1 cellular context compared by ENCODE assay signal in the genomic region with DNA sequence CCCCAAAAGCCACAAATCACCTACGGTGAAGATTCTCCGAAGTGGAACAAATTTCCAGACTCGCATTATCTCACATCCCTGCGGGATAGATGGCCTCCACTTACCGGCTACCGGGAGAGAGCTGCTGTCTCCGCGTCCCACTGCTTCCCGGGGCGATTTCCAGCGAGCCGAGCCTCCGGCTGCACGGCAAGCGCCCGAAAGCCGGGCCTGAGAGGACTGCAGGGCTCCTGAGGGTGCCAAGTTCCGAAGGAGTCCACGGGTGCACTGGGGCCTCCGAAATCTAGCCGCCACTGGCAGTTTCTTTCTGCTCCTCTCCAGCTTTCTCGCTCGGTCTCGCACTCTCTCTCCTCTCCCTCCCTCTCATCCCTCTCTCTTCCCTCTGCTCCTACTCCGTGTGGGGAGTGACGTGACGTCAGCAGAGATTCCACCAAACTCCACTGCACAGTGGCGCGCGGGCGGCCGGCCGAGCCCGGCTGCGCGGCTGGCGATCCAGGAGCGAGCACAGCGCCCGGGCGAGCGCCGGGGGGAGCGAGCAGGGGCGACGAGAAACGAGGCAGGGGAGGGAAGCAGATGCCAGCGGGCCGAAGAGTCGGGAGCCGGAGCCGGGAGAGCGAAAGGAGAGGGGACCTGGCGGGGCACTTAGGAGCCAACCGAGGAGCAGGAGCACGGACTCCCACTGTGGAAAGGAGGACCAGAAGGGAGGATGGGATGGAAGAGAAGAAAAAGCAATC.
TF ChIP-seq lines count a peak whose summit lies in the region.

No MANE protein-coding gene starts in this region.

TF ChIP-seq in HEK293, 187 proteins besides CTCF, POLR2A, EP300 and RAD21 (continued from another document and continues in another):
- TF ChIP-seq, protein P1, sequence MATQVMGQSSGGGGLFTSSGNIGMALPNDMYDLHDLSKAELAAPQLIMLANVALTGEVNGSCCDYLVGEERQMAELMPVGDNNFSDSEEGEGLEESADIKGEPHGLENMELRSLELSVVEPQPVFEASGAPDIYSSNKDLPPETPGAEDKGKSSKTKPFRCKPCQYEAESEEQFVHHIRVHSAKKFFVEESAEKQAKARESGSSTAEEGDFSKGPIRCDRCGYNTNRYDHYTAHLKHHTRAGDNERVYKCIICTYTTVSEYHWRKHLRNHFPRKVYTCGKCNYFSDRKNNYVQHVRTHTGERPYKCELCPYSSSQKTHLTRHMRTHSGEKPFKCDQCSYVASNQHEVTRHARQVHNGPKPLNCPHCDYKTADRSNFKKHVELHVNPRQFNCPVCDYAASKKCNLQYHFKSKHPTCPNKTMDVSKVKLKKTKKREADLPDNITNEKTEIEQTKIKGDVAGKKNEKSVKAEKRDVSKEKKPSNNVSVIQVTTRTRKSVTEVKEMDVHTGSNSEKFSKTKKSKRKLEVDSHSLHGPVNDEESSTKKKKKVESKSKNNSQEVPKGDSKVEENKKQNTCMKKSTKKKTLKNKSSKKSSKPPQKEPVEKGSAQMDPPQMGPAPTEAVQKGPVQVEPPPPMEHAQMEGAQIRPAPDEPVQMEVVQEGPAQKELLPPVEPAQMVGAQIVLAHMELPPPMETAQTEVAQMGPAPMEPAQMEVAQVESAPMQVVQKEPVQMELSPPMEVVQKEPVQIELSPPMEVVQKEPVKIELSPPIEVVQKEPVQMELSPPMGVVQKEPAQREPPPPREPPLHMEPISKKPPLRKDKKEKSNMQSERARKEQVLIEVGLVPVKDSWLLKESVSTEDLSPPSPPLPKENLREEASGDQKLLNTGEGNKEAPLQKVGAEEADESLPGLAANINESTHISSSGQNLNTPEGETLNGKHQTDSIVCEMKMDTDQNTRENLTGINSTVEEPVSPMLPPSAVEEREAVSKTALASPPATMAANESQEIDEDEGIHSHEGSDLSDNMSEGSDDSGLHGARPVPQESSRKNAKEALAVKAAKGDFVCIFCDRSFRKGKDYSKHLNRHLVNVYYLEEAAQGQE (tag by site-specific recombination; IDR thresholded peaks at IDR 0.05): peak; percentile 41
- peak; percentile 26; the same call in 1 of the 2 replicates for TF ChIP-seq ZNF2 (tag by site-specific recombination; IDR thresholded peaks at IDR 0.05)
- no peak for TF ChIP-seq KLF16 (tag by site-specific recombination; IDR thresholded peaks at IDR 0.05)
- no peak for TF ChIP-seq SCRT1 (tag by site-specific recombination; IDR thresholded peaks at IDR 0.05; ENCODE audit: borderline replicate concordance)
- TF ChIP-seq, protein P2, sequence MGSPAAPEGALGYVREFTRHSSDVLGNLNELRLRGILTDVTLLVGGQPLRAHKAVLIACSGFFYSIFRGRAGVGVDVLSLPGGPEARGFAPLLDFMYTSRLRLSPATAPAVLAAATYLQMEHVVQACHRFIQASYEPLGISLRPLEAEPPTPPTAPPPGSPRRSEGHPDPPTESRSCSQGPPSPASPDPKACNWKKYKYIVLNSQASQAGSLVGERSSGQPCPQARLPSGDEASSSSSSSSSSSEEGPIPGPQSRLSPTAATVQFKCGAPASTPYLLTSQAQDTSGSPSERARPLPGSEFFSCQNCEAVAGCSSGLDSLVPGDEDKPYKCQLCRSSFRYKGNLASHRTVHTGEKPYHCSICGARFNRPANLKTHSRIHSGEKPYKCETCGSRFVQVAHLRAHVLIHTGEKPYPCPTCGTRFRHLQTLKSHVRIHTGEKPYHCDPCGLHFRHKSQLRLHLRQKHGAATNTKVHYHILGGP (tag by site-specific recombination; IDR thresholded peaks at IDR 0.05): no peak
- no peak for TF ChIP-seq ZNF248 (tag by site-specific recombination; IDR thresholded peaks at IDR 0.05)
- 0 out of 2 replicates have a peak, but pooled peaks have one; percentile 8 for TF ChIP-seq ZNF423 (tag by site-specific recombination; IDR thresholded peaks at IDR 0.05)
- TF ChIP-seq ZNF121 (tag by site-specific recombination; IDR thresholded peaks at IDR 0.05): no peak
- TF ChIP-seq, protein P3, sequence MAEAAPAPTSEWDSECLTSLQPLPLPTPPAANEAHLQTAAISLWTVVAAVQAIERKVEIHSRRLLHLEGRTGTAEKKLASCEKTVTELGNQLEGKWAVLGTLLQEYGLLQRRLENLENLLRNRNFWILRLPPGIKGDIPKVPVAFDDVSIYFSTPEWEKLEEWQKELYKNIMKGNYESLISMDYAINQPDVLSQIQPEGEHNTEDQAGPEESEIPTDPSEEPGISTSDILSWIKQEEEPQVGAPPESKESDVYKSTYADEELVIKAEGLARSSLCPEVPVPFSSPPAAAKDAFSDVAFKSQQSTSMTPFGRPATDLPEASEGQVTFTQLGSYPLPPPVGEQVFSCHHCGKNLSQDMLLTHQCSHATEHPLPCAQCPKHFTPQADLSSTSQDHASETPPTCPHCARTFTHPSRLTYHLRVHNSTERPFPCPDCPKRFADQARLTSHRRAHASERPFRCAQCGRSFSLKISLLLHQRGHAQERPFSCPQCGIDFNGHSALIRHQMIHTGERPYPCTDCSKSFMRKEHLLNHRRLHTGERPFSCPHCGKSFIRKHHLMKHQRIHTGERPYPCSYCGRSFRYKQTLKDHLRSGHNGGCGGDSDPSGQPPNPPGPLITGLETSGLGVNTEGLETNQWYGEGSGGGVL (tag by site-specific recombination; IDR thresholded peaks at IDR 0.05): peak; percentile 88
- TF ChIP-seq MZF1 (tag by site-specific recombination; IDR thresholded peaks at IDR 0.05; ENCODE audit: borderline replicate concordance): peak; percentile 87
- TF ChIP-seq IKZF3 (tag by site-specific recombination; IDR thresholded peaks at IDR 0.05): peak; percentile 94
- TF ChIP-seq GLIS2 (tag by site-specific recombination; IDR thresholded peaks at IDR 0.05): no peak
- TF ChIP-seq ZBTB21 (tag by site-specific recombination; IDR thresholded peaks at IDR 0.05): peak; percentile 86
- peak; percentile 57; the same call in 1 of the 2 replicates for TF ChIP-seq ZNF394 (tag by site-specific recombination; IDR thresholded peaks at IDR 0.05; ENCODE audit: borderline replicate concordance)
- TF ChIP-seq ZNF433 (tag by site-specific recombination; IDR thresholded peaks at IDR 0.05; ENCODE audit: low read depth): no peak
- no peak for TF ChIP-seq ZNF623 (tag by site-specific recombination; IDR thresholded peaks at IDR 0.05)
- TF ChIP-seq ZNF585B (tag by site-specific recombination; IDR thresholded peaks at IDR 0.05): no peak
- peak; percentile 28; the same call in 1 of the 2 replicates for TF ChIP-seq ZNF843 (tag by site-specific recombination; IDR thresholded peaks at IDR 0.05)
- no peak for TF ChIP-seq ZNF146 (tag by site-specific recombination; IDR thresholded peaks at IDR 0.05)
- 0 out of 2 replicates have a peak, but pooled peaks have one; percentile 21 for TF ChIP-seq ZNF561 (tag by site-specific recombination; IDR thresholded peaks at IDR 0.05; ENCODE audit: borderline replicate concordance)
- TF ChIP-seq ZNF600 (tag by site-specific recombination; IDR thresholded peaks at IDR 0.05): peak; percentile 30; the same call in 1 of the 2 replicates
- no peak for TF ChIP-seq GLI4 (tag by site-specific recombination; IDR thresholded peaks at IDR 0.05)
- TF ChIP-seq ZNF76 (tag by site-specific recombination; IDR thresholded peaks at IDR 0.05; ENCODE audit: borderline replicate concordance, low read depth): no peak; the same call in 1 of the 2 replicates
- TF ChIP-seq ZNF426 (tag by site-specific recombination; IDR thresholded peaks at IDR 0.05): no peak
- no peak for TF ChIP-seq YY2 (tag by site-specific recombination; IDR thresholded peaks at IDR 0.05)
- no peak for TF ChIP-seq ZNF114 (tag by site-specific recombination; IDR thresholded peaks at IDR 0.05)
- no peak for TF ChIP-seq ZNF155 (tag by site-specific recombination; IDR thresholded peaks at IDR 0.05)
- TF ChIP-seq ZNF16 (tag by site-specific recombination; IDR thresholded peaks at IDR 0.05; ENCODE audit: low read depth): no peak
- no peak for TF ChIP-seq OVOL3 (tag by site-specific recombination; IDR thresholded peaks at IDR 0.05)
- TF ChIP-seq, protein P4, sequence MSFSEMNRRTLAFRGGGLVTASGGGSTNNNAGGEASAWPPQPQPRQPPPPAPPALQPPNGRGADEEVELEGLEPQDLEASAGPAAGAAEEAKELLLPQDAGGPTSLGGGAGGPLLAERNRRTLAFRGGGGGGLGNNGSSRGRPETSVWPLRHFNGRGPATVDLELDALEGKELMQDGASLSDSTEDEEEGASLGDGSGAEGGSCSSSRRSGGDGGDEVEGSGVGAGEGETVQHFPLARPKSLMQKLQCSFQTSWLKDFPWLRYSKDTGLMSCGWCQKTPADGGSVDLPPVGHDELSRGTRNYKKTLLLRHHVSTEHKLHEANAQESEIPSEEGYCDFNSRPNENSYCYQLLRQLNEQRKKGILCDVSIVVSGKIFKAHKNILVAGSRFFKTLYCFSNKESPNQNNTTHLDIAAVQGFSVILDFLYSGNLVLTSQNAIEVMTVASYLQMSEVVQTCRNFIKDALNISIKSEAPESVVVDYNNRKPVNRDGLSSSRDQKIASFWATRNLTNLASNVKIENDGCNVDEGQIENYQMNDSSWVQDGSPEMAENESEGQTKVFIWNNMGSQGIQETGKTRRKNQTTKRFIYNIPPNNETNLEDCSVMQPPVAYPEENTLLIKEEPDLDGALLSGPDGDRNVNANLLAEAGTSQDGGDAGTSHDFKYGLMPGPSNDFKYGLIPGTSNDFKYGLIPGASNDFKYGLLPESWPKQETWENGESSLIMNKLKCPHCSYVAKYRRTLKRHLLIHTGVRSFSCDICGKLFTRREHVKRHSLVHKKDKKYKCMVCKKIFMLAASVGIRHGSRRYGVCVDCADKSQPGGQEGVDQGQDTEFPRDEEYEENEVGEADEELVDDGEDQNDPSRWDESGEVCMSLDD (tag by site-specific recombination; IDR thresholded peaks at IDR 0.05): 0 out of 2 replicates have a peak, but pooled peaks have one; percentile 16
- TF ChIP-seq PRDM10 (tag by site-specific recombination; IDR thresholded peaks at IDR 0.05): peak; percentile 39; the same call in 1 of the 2 replicates
- TF ChIP-seq GLIS1 (tag by site-specific recombination; IDR thresholded peaks at IDR 0.05): peak; percentile 62
- TF ChIP-seq YY1 (tag by site-specific recombination; IDR thresholded peaks at IDR 0.05): no peak
- TF ChIP-seq ZBTB17 (tag by site-specific recombination; IDR thresholded peaks at IDR 0.05): peak; percentile 68; the same call in 1 of the 2 replicates
- no peak for TF ChIP-seq MEIS1 (CRISPR knock-in tag; IDR thresholded peaks at IDR 0.05; ENCODE audit: borderline replicate concordance)
- TF ChIP-seq ZIC2 (tag by site-specific recombination; IDR thresholded peaks at IDR 0.05): peak; percentile 69; the same call in 1 of the 2 replicates
- TF ChIP-seq, protein P5, sequence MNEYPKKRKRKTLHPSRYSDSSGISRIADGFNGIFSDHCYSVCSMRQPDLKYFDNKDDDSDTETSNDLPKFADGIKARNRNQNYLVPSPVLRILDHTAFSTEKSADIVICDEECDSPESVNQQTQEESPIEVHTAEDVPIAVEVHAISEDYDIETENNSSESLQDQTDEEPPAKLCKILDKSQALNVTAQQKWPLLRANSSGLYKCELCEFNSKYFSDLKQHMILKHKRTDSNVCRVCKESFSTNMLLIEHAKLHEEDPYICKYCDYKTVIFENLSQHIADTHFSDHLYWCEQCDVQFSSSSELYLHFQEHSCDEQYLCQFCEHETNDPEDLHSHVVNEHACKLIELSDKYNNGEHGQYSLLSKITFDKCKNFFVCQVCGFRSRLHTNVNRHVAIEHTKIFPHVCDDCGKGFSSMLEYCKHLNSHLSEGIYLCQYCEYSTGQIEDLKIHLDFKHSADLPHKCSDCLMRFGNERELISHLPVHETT (tag by site-specific recombination; IDR thresholded peaks at IDR 0.05): no peak
- TF ChIP-seq SP7 (tag by site-specific recombination; IDR thresholded peaks at IDR 0.05): no peak
- no peak for TF ChIP-seq HIC1 (tag by site-specific recombination; IDR thresholded peaks at IDR 0.05)
- no peak for TF ChIP-seq RBAK (tag by site-specific recombination; IDR thresholded peaks at IDR 0.05)
